14 cellular contexts compared by ENCODE assay signal in genomic region chr21:35053356-35054096, GRCh38. TPM values are rescaled to one million over a fixed set of nuclear protein-coding genes. Genes with fewer than 3 reads are reported as not detected.
DNase-seq lines count a peak whose midpoint lies in the region; ATAC-seq and TF ChIP-seq lines count a peak whose summit lies in the region.
"Had no signal": no experiment of that assay in that cellular context is flagged by ENCODE, and none has a peak within 500 bp of the region (broad histone marks: within the 10 kb centered on the region; RNA-seq: fewer than 3 reads in every experiment).

No MANE protein-coding gene starts in this region.

- no peaks in the 10 kb centered on the region; the same call in 1 of the 2 replicates for H3F3A ChIP-seq in OCI-LY1 (ENCODE audit: insufficient read depth, low read length)

- no peak overlapping the region for H3K4me3 Mint-ChIP-seq in endodermal cell
- H3K4me3 Mint-ChIP-seq in Calu3 (ENCODE audit: low read depth, unreplicated experiment) = no peak overlapping the region
- H3K4me3 Mint-ChIP-seq in activated CD8-positive, alpha-beta T cell treated with anti-CD3 and anti-CD28 coated beads, Interleukin-2, amount 10 ng/mL, durations not matched to agents 7 days and 5 days = no peak overlapping the region
- H3K4me3 Mint-ChIP-seq: CD14-positive monocyte; stimulated activated memory B cell treated with anti-CD40 and anti-IgM and Interleukin-4, amounts not matched to agents 10 μg/mL and 1 μg/mL and 100 μg/mL, for 72 hours had no signal

- no peak overlapping the region for H3K14ac ChIP-seq in trophoblast cell (ENCODE audit: low read length)

- POLR2A ChIA-PET in activated CD8-positive, alpha-beta T cell treated with anti-CD3 and anti-CD28 coated beads, Interleukin-2, amount 10 ng/mL, durations not matched to agents 7 days and 5 days (lab: Charles Lee) = no interaction called here

- H4K12ac ChIP-seq in trophoblast cell (ENCODE audit: low read depth, low read length) = no peak overlapping the region

- no peak overlapping the region for H3K27ac Mint-ChIP-seq in endodermal cell
- H3K27ac Mint-ChIP-seq in Calu3 (ENCODE audit: unreplicated experiment) = no peak overlapping the region
- H3K27ac Mint-ChIP-seq in activated CD8-positive, alpha-beta T cell treated with anti-CD3 and anti-CD28 coated beads, Interleukin-2, amount 10 ng/mL, durations not matched to agents 7 days and 5 days = no peak overlapping the region
- H3K27ac Mint-ChIP-seq: stimulated activated memory B cell treated with anti-CD40 and anti-IgM and Interleukin-4, amounts not matched to agents 10 μg/mL and 1 μg/mL and 100 μg/mL, for 72 hours had no signal

- peaks cover 4% of the 10 kb centered on the region for H3K27me3 Mint-ChIP-seq in endodermal cell (ENCODE audit: insufficient read depth)
- no peaks in the 10 kb centered on the region for H3K27me3 Mint-ChIP-seq in Calu3 (ENCODE audit: unreplicated experiment)
- peaks cover 16% of the 10 kb centered on the region for H3K27me3 Mint-ChIP-seq in activated CD8-positive, alpha-beta T cell treated with anti-CD3 and anti-CD28 coated beads, Interleukin-2, amount 10 ng/mL, durations not matched to agents 7 days and 5 days (ENCODE audit: low read depth)
- H3K27me3 Mint-ChIP-seq: stimulated activated memory B cell treated with anti-CD40 and anti-IgM and Interleukin-4, amounts not matched to agents 10 μg/mL and 1 μg/mL and 100 μg/mL, for 72 hours had no signal

- H3K4me2 ChIP-seq in DND-41 (ENCODE audit: insufficient read depth, low read length) = no peak overlapping the region
- no peak overlapping the region for H3K4me2 ChIP-seq in OCI-LY1 (ENCODE audit: low read length)
- no peak overlapping the region for H3K4me2 ChIP-seq in trophoblast cell (ENCODE audit: low read length)

- no peak overlapping the region for H2BK120ac ChIP-seq in trophoblast cell (ENCODE audit: insufficient read depth, low read length, poor library complexity)

- no peak overlapping the region for H3K4me3 ChIP-seq in DND-41 (ENCODE audit: low read depth in 1 of 2, low read length in 2 of 2)
- H3K4me3 ChIP-seq in OCI-LY1 (ENCODE audit: low read depth, low read length, poor library complexity, severe bottlenecking) = no peak overlapping the region
- no peak overlapping the region for H3K4me3 ChIP-seq in endodermal cell (ENCODE audit: low read length)
- H3K4me3 ChIP-seq in trophoblast cell (ENCODE audit: low read depth, low read length) = no peak overlapping the region
- H3K4me3 ChIP-seq: colonic mucosa had no signal

- BruUV-seq in Calu3 (replicated peaks; lab: Mats Ljungman, UMichigan) = no TSS peak

- ATAC-seq in DND-41 (ENCODE audit: insufficient read depth, low read depth) (no peak), GM19351 (IDR thresholded peaks at IDR 0.05; ENCODE audit: unreplicated experiment) (no peak)
- no peak for ATAC-seq in activated CD8-positive, alpha-beta T cell treated with anti-CD3 and anti-CD28 coated beads, Interleukin-2, amount 10 ng/mL, durations not matched to agents 7 days and 5 days
- ATAC-seq: stimulated activated memory B cell treated with anti-CD40 and anti-IgM and Interleukin-4, amounts not matched to agents 10 μg/mL and 1 μg/mL and 100 μg/mL, for 72 hours had no signal

- H3K4me1 Mint-ChIP-seq in endodermal cell = peaks cover 14% of the 10 kb centered on the region
- peaks cover 26% of the 10 kb centered on the region for H3K4me1 Mint-ChIP-seq in Calu3 (ENCODE audit: low read depth, unreplicated experiment)
- H3K4me1 Mint-ChIP-seq in activated CD8-positive, alpha-beta T cell treated with anti-CD3 and anti-CD28 coated beads, Interleukin-2, amount 10 ng/mL, durations not matched to agents 7 days and 5 days (ENCODE audit: low read depth) = peaks cover 41% of the 10 kb centered on the region

- no peak overlapping the region for H3K9ac ChIP-seq in DND-41 (ENCODE audit: low read depth, low read length)
- no peak overlapping the region for H3K9ac ChIP-seq in OCI-LY1 (ENCODE audit: low read length)
- no peak overlapping the region for H3K9ac ChIP-seq in endodermal cell (ENCODE audit: extremely low read depth, low read length, poor library complexity, severe bottlenecking)
- no peak overlapping the region for H3K9ac ChIP-seq in trophoblast cell (ENCODE audit: low read length)

- H4K20me1 ChIP-seq in DND-41 (ENCODE audit: insufficient read depth, low read length) (no peaks in the 10 kb centered on the region), OCI-LY1 (ENCODE audit: insufficient read depth, low read length) (no peaks in the 10 kb centered on the region)

- H2AK5ac ChIP-seq in trophoblast cell (ENCODE audit: low read length) = no peak overlapping the region

- peak overlapping the region; percentile 47 for H4K91ac ChIP-seq in trophoblast cell (ENCODE audit: low read depth, low read length)

- DNase-seq in DND-41 (no peak), endodermal cell (peak; percentile 45), trophoblast cell (no peak), Calu3 (no peak)
- DNase-seq in activated CD8-positive, alpha-beta memory T cell treated with anti-CD3 and anti-CD28 coated beads, Interleukin-2, amount 50 U/mL, for 4 hours = no peak
- no peak for DNase-seq in activated CD8-positive, alpha-beta T cell treated with anti-CD3 and anti-CD28 coated beads, Interleukin-2, amount 10 ng/mL, durations not matched to agents 7 days and 5 days
- DNase-seq: activated gamma-delta T cell treated with Interleukin-2 at 50 U/mL for 16 hours, colonic mucosa, SW 1271 had no signal

- no peak overlapping the region for H2AFZ ChIP-seq in DND-41 (ENCODE audit: low read depth, low read length)
- H2AFZ ChIP-seq in OCI-LY1 (ENCODE audit: low read length) = no peak overlapping the region; the same call in 1 of the 2 replicates
- no peak overlapping the region for H2AFZ ChIP-seq in trophoblast cell (ENCODE audit: insufficient read depth, low read length, poor library complexity)

- H3K9me3 Mint-ChIP-seq in endodermal cell (no peaks in the 10 kb centered on the region), Calu3 (ENCODE audit: low read depth, unreplicated experiment) (peaks cover 2% of the 10 kb centered on the region)
- H3K9me3 Mint-ChIP-seq in activated CD8-positive, alpha-beta T cell treated with anti-CD3 and anti-CD28 coated beads, Interleukin-2, amount 10 ng/mL, durations not matched to agents 7 days and 5 days (ENCODE audit: insufficient read depth) = no peaks in the 10 kb centered on the region
- H3K9me3 Mint-ChIP-seq: CD14-positive monocyte; stimulated activated memory B cell treated with anti-CD40 and anti-IgM and Interleukin-4, amounts not matched to agents 10 μg/mL and 1 μg/mL and 100 μg/mL, for 72 hours had no signal

- peak; percentile 41 for TF ChIP-seq CTCF in DND-41 (IDR thresholded peaks at IDR 0.05; ENCODE audit: borderline replicate concordance, extremely low read depth, low read length, poor library complexity, severe bottlenecking)
- peak; percentile 26; the same call in 1 of the 2 replicates for TF ChIP-seq CTCF in OCI-LY1 (IDR thresholded peaks at IDR 0.05; ENCODE audit: low read length)
- TF ChIP-seq CTCF in endodermal cell (conservative IDR thresholded peaks at IDR 0.05) = peak; percentile 30
- TF ChIP-seq CTCF in Calu3 (IDR thresholded peaks at IDR 0.05; ENCODE audit: unreplicated experiment) = no peak

- intact Hi-C loops in Calu3 (cut with micrococcal nuclease; ENCODE audit: unreplicated experiment) = loop anchor here (5.0 to 10.0 kb wide), 3 partner anchors 164 to 454 kb away; no protein-coding TSS in a partner anchor

- H3K79me1 ChIP-seq in trophoblast cell (ENCODE audit: low read length) = peaks cover 4% of the 10 kb centered on the region

- H3K36me3 Mint-ChIP-seq in endodermal cell (ENCODE audit: low read depth) = no peaks in the 10 kb centered on the region
- peaks cover 7% of the 10 kb centered on the region for H3K36me3 Mint-ChIP-seq in Calu3 (ENCODE audit: insufficient read depth, unreplicated experiment)
- peaks cover 2% of the 10 kb centered on the region for H3K36me3 Mint-ChIP-seq in activated CD8-positive, alpha-beta T cell treated with anti-CD3 and anti-CD28 coated beads, Interleukin-2, amount 10 ng/mL, durations not matched to agents 7 days and 5 days (ENCODE audit: low read depth)
- H3K36me3 Mint-ChIP-seq: CD14-positive monocyte; stimulated activated memory B cell treated with anti-CD40 and anti-IgM and Interleukin-4, amounts not matched to agents 10 μg/mL and 1 μg/mL and 100 μg/mL, for 72 hours had no signal

- H3K23ac ChIP-seq in trophoblast cell (ENCODE audit: low read length) = no peak overlapping the region

- peak overlapping the region; percentile 63 for H2BK12ac ChIP-seq in trophoblast cell (ENCODE audit: low read length)

- no peak overlapping the region for H3K4ac ChIP-seq in trophoblast cell (ENCODE audit: low read depth, low read length)

- H3K27me3 ChIP-seq in DND-41 (ENCODE audit: insufficient read depth, low read length, poor library complexity) = no peaks in the 10 kb centered on the region
- no peaks in the 10 kb centered on the region for H3K27me3 ChIP-seq in OCI-LY1 (ENCODE audit: insufficient read depth, low read length)
- no peaks in the 10 kb centered on the region for H3K27me3 ChIP-seq in endodermal cell (ENCODE audit: control insufficient read depth, insufficient read depth, low read length, poor library complexity, severe bottlenecking)
- no peaks in the 10 kb centered on the region for H3K27me3 ChIP-seq in trophoblast cell (ENCODE audit: insufficient read depth, low read length)
- H3K27me3 ChIP-seq: colonic mucosa, neutrophil had no signal

- H2BK5ac ChIP-seq in trophoblast cell (ENCODE audit: low read depth, low read length, poor library complexity) = no peak overlapping the region

- H3K36me3 ChIP-seq in DND-41 (ENCODE audit: insufficient read depth, low read length) (no peaks in the 10 kb centered on the region), OCI-LY1 (ENCODE audit: insufficient read depth, low read length) (no peaks in the 10 kb centered on the region; the same call in 1 of the 2 replicates), endodermal cell (ENCODE audit: control insufficient read depth, insufficient read depth, low read length) (no peaks in the 10 kb centered on the region), trophoblast cell (ENCODE audit: control insufficient read depth in 1 of 2, insufficient read depth in 2 of 2, low read length in 2 of 2) (no peaks in the 10 kb centered on the region)
- H3K36me3 ChIP-seq: colonic mucosa, neutrophil had no signal

- peak overlapping the region; percentile 22; the same call in 1 of the 2 replicates for H3K27ac ChIP-seq in DND-41 (ENCODE audit: low read length)
- H3K27ac ChIP-seq in OCI-LY1 (ENCODE audit: low read depth, low read length, poor library complexity, severe bottlenecking) = peak overlapping the region; percentile 19
- no peak overlapping the region for H3K27ac ChIP-seq in endodermal cell (ENCODE audit: low read depth, low read length)
- no peak overlapping the region for H3K27ac ChIP-seq in trophoblast cell (ENCODE audit: low read depth, low read length)
- H3K27ac ChIP-seq: colonic mucosa, neutrophil had no signal

- 89 to 90% methylated on average over 10 to 11 of the region's 11 CpGs for WGBS in endodermal cell (ENCODE audit: insufficient coverage in 1 of 2, insufficient read length in 1 of 2), 2 experiments
- WGBS in trophoblast cell (ENCODE audit: extremely low coverage, insufficient coverage, insufficient read length) = no CpG with 5 or more reads among the region's 11 CpGs

- CTCF ChIA-PET in Calu3 (lab: Charles Lee) = interaction anchor here (0.6 kb wide), 2 partner anchors 135 to 296 kb away, joined by 4 to 5 read pairs; no protein-coding TSS in a partner anchor
- CTCF ChIA-PET in activated CD8-positive, alpha-beta T cell treated with anti-CD3 and anti-CD28 coated beads, Interleukin-2, amount 10 ng/mL, durations not matched to agents 7 days and 5 days (lab: Charles Lee) = interaction anchor here (1.4 to 7.9 kb wide), 3 partner anchors 26 to 347 kb away, joined by 3 to 106 read pairs (median 23); no protein-coding TSS in a partner anchor

- H3K9me3 ChIP-seq in DND-41 (ENCODE audit: insufficient read depth, low read length, severe bottlenecking) = no peaks in the 10 kb centered on the region
- no peaks in the 10 kb centered on the region for H3K9me3 ChIP-seq in OCI-LY1 (ENCODE audit: low read length)
- H3K9me3 ChIP-seq in endodermal cell (ENCODE audit: control insufficient read depth, low read length) = no peaks in the 10 kb centered on the region
- H3K9me3 ChIP-seq in trophoblast cell (ENCODE audit: insufficient read depth, low read depth, low read length) = no peaks in the 10 kb centered on the region
- H3K9me3 ChIP-seq: colonic mucosa, neutrophil had no signal

- H3K79me2 ChIP-seq in DND-41 (ENCODE audit: insufficient read depth, low read length) = peaks cover 25% of the 10 kb centered on the region
- peaks cover under 1% of the 10 kb centered on the region; the same call in 1 of the 2 replicates for H3K79me2 ChIP-seq in OCI-LY1 (ENCODE audit: insufficient read depth, low read length)
- no peaks in the 10 kb centered on the region for H3K79me2 ChIP-seq in trophoblast cell (ENCODE audit: control insufficient read depth, insufficient read depth, low read length, poor library complexity)

- H4K8ac ChIP-seq in trophoblast cell (ENCODE audit: low read depth, low read length) = no peak overlapping the region

- no peaks in the 10 kb centered on the region for H3K9me2 ChIP-seq in OCI-LY1 (ENCODE audit: low read depth, low read length)

- no peak overlapping the region for H3K18ac ChIP-seq in trophoblast cell (ENCODE audit: low read length)

- H3K4me1 ChIP-seq in DND-41 (ENCODE audit: insufficient read depth, low read length) (peaks cover 42% of the 10 kb centered on the region), OCI-LY1 (ENCODE audit: insufficient read depth, low read length, severe bottlenecking) (peaks cover 47% of the 10 kb centered on the region), endodermal cell (ENCODE audit: control insufficient read depth, insufficient read depth, low read length) (peaks cover 4% of the 10 kb centered on the region), trophoblast cell (ENCODE audit: control insufficient read depth in 1 of 2, insufficient read depth in 2 of 2, low read length in 2 of 2) (peaks cover 8 to 13% of the 10 kb centered on the region in 2 experiments)

RNA-seq across cellular contexts. Expression of gene RUNX1, which starts 4.4 kb away (rescaled TPM):
- 1 to 10 TPM in 1 of 2 donors, under 1 TPM in 1; 0.31 to 2.8 TPM for total RNA-seq in endodermal cell
- 0.50 TPM for polyA plus RNA-seq in endodermal cell (2013, experiment 1 of 2)
- 1.0 TPM for polyA plus RNA-seq in endodermal cell (2013, experiment 2 of 2)
- 64.0 and 64.4 TPM in 2 replicates for polyA plus RNA-seq in trophoblast cell (2013)
- 61.1 and 95.4 TPM in 2 replicates for total RNA-seq in Calu3 (2022)
- 10 to 100 TPM; 10.4 to 10.6 TPM for total RNA-seq in activated CD8-positive, alpha-beta T cell treated with anti-CD3 and anti-CD28 coated beads, Interleukin-2, amount 10 ng/mL, durations not matched to agents 7 days and 5 days

Comparison
In these comparisons a context has a peak if more than half of its experiments do, and no peak if none do; other contexts are left out.
1. H3K27ac ChIP-seq: peak in DND-41 (single experiment) and OCI-LY1 (single experiment); none in endodermal cell (single experiment) and trophoblast cell (single experiment).